Comparison of ENCODE assay signal across 10 cellular contexts in genomic region chr9:74979844-74980243, GRCh38.
"Had no signal": no experiment of that assay in that cellular context is flagged by ENCODE, and none has a peak within 500 bp of the region (broad histone marks: within the 10 kb centered on the region; RNA-seq: fewer than 3 reads in every experiment).

No MANE protein-coding gene starts in this region.

- H3K4me3 ChIP-seq: GM23248, GM23338, HAP-1 had no signal

- ATAC-seq: GM23338, HCT116 had no signal

- H3K9ac ChIP-seq: GM23248 had no signal

- H3K27ac ChIP-seq: GM23248 had no signal

- H2AFZ ChIP-seq: GM23248, GM23338 had no signal

- H3K4me2 ChIP-seq: GM23338 had no signal

- DNase-seq: GM23248, GOT3, H7, H9, HCEC 1CT, HFFc6 had no signal

- FAIRE-seq: H1 had no signal

- H3K9me3 ChIP-seq: HAP-1 had no signal
